ENCODE assay signal across 19 cellular contexts in the genomic region with DNA sequence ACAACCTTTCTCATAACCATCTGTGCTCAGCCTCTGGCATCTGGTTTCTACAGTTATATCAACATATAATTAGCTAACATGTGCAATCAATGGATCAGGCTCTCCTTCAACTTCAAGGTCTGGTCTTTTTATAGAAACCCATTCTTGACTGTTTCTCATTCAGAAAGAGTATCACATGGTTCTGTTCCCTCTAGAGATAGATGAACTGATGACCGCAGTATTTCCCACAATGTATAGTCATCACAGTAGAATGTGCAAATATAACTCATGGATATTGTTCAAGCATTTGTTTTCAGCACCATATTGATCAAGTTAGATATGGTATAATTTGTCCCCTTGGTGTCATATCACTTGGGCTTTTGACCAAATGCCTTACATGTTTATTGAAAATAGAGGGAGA.
"Had no signal": no experiment of that assay in that cellular context is flagged by ENCODE, and none has a peak within 500 bp of the region (broad histone marks: within the 10 kb centered on the region; RNA-seq: fewer than 3 reads in every experiment).

No MANE protein-coding gene starts in this region.

- H3K9me3 ChIP-seq: SJCRH30, SK-N-SH had no signal

- DNase-seq: activated CD4-positive, alpha-beta T cell treated with anti-CD3 and anti-CD28 coated beads for 4 hours; activated CD8-positive, alpha-beta memory T cell treated with anti-CD3 and anti-CD28 coated beads, Interleukin-2, amount 50 U/mL, for 4 hours; activated CD8-positive, alpha-beta T cell treated with anti-CD3 and anti-CD28 coated beads for 36 hours; activated gamma-delta T cell treated with Interleukin-2 at 50 U/mL for 16 hours; activated naive CD4-positive, alpha-beta T cell treated with anti-CD3 and anti-CD28 coated beads, Interleukin-2, amount 10 ng/mL, durations not matched to agents 7 days and 5 days; activated naive CD8-positive, alpha-beta T cell treated with anti-CD3 and anti-CD28 coated beads for 36 hours; activated T-cell treated with anti-CD3 and anti-CD28 coated beads, Interleukin-2, amount 50 U/mL, for 72 hours; brain microvascular endothelial cell; NCI-H1105 treated with DMSO at 0.1 percent for 48 hours; NCI-H1436 treated with DMSO at 0.1 percent for 48 hours; NCI-H1930; NCI-H524; RPMI8226; SJCRH30; SK-N-SH; T-helper 1 cell; WERI-Rb-1 had no signal

- H3K4me3 ChIP-seq: cardiac muscle cell, SJCRH30 had no signal

- H3K36me3 ChIP-seq: brain microvascular endothelial cell, cardiac muscle cell, SJCRH30, WERI-Rb-1 had no signal

- H3K27ac ChIP-seq: brain microvascular endothelial cell, cardiac muscle cell, KMS-11, SJCRH30, WERI-Rb-1 had no signal

- H3K4me2 ChIP-seq: KMS-11, SK-N-SH had no signal

- H3K9ac ChIP-seq: KMS-11, SK-N-SH had no signal

- H3K27me3 ChIP-seq: brain microvascular endothelial cell, cardiac muscle cell, SJCRH30 had no signal

- H3K4me1 ChIP-seq: SJCRH30 had no signal
